ENCODE assay signal across 1 cellular context in the genomic region with DNA sequence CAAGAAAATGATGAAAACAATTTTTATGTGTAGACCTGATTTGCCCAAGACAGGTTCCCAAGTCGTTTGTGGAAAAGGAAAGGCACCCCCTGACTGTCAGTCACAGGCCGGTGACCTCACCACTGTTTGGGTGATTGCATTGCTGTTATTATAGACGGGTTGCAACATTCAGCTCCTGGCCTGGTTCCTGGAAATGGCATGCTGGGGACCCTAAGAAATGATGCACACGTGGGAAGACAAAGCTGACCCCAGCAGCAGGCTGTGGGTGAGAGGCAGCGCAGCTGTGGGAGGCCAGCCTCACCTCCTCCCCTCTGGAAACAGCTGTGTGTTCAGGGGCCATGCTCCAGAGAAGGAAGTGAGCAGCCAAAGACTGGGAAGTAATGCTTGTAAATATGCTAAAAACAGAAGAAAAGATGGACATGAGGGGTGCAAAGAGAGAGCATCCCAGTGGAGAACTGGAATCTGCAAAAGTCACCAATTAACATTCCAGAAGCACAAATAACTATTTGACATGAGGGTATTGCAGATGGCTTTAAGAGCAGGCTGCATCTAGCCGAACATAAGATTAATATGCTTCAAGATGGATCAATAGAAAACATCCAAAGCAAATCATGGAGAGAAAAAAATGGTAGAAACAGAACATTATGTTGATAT.
TF ChIP-seq lines count a peak whose summit lies in the region.

No MANE protein-coding gene starts in this region.

TF ChIP-seq in K562, 482 proteins besides CTCF, POLR2A, EP300 and RAD21 (continued from another document):
- TF ChIP-seq, protein P1, sequence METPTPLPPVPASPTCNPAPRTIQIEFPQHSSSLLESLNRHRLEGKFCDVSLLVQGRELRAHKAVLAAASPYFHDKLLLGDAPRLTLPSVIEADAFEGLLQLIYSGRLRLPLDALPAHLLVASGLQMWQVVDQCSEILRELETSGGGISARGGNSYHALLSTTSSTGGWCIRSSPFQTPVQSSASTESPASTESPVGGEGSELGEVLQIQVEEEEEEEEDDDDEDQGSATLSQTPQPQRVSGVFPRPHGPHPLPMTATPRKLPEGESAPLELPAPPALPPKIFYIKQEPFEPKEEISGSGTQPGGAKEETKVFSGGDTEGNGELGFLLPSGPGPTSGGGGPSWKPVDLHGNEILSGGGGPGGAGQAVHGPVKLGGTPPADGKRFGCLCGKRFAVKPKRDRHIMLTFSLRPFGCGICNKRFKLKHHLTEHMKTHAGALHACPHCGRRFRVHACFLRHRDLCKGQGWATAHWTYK (CRISPR knock-in tag; IDR thresholded peaks at IDR 0.05): 0 out of 2 replicates have a peak, but pooled peaks have one; percentile 30
- TF ChIP-seq NFE2L1 (tag; IDR thresholded peaks at IDR 0.05; ENCODE audit: borderline replicate concordance, low read depth) (no peak), SMAD2 (IDR thresholded peaks at IDR 0.05; ENCODE audit: low read depth, low read length) (no peak), PTRF (tag; IDR thresholded peaks at IDR 0.05) (no peak), LARP7 (IDR thresholded peaks at IDR 0.05) (no peak), NFRKB (IDR thresholded peaks at IDR 0.05; ENCODE audit: low read depth) (no peak), ZNF696 (CRISPR knock-in tag; conservative IDR thresholded peaks at IDR 0.05) (no peak), XRCC3 (IDR thresholded peaks at IDR 0.05) (no peak), GATAD2B (IDR thresholded peaks at IDR 0.05; ENCODE audit: borderline replicate concordance) (no peak), ZNF778 (CRISPR knock-in tag; IDR thresholded peaks at IDR 0.05) (no peak), ATF7 (IDR thresholded peaks at IDR 0.05) (peak; percentile 62), EWSR1 (IDR thresholded peaks at IDR 0.05; ENCODE audit: borderline replicate concordance, low read depth, partially characterized antibody) (no peak), TBL1XR1 (IDR thresholded peaks at IDR 0.05; ENCODE audit: low read length in 2 of 2) (no peak), RBFOX2 (IDR thresholded peaks at IDR 0.05; ENCODE audit: low read depth, low read length) (no peak), KDM4B (IDR thresholded peaks at IDR 0.05; ENCODE audit: borderline replicate concordance in 2 of 2, low read depth in 1 of 2) (no peak), ZZZ3 (IDR thresholded peaks at IDR 0.05) (no peak), POLR2B (IDR thresholded peaks at IDR 0.05; ENCODE audit: low read depth, partially characterized antibody) (no peak), CHCHD3 (CRISPR knock-in tag; IDR thresholded peaks at IDR 0.05) (no peak), JUND (IDR thresholded peaks at IDR 0.05; ENCODE audit: borderline replicate concordance, low read depth, low read length) (peak; percentile 39; the same call in 1 of the 2 replicates), JUND (tag; IDR thresholded peaks at IDR 0.05; ENCODE audit: borderline replicate concordance, low read depth, low read length) (no peak), ESRRB (CRISPR knock-in tag; IDR thresholded peaks at IDR 0.05; ENCODE audit: borderline replicate concordance) (no peak), CBX5 (IDR thresholded peaks at IDR 0.05; ENCODE audit: borderline replicate concordance, low read depth) (no peak), HSF4 (CRISPR knock-in tag; IDR thresholded peaks at IDR 0.05; ENCODE audit: borderline replicate concordance) (no peak), ZNF282 (CRISPR knock-in tag; IDR thresholded peaks at IDR 0.05) (no peak), ZNF695 (CRISPR knock-in tag; IDR thresholded peaks at IDR 0.05) (no peak), NRF1 (conservative IDR thresholded peaks at IDR 0.05 in 1 of 2, IDR thresholded peaks at IDR 0.05 in 1 of 2) (no peak), ZNF57 (CRISPR knock-in tag; IDR thresholded peaks at IDR 0.05) (no peak), TBP (optimal IDR thresholded peaks at IDR 0.05; ENCODE audit: low read depth, low read length) (no peak)
- TF ChIP-seq, protein P2, sequence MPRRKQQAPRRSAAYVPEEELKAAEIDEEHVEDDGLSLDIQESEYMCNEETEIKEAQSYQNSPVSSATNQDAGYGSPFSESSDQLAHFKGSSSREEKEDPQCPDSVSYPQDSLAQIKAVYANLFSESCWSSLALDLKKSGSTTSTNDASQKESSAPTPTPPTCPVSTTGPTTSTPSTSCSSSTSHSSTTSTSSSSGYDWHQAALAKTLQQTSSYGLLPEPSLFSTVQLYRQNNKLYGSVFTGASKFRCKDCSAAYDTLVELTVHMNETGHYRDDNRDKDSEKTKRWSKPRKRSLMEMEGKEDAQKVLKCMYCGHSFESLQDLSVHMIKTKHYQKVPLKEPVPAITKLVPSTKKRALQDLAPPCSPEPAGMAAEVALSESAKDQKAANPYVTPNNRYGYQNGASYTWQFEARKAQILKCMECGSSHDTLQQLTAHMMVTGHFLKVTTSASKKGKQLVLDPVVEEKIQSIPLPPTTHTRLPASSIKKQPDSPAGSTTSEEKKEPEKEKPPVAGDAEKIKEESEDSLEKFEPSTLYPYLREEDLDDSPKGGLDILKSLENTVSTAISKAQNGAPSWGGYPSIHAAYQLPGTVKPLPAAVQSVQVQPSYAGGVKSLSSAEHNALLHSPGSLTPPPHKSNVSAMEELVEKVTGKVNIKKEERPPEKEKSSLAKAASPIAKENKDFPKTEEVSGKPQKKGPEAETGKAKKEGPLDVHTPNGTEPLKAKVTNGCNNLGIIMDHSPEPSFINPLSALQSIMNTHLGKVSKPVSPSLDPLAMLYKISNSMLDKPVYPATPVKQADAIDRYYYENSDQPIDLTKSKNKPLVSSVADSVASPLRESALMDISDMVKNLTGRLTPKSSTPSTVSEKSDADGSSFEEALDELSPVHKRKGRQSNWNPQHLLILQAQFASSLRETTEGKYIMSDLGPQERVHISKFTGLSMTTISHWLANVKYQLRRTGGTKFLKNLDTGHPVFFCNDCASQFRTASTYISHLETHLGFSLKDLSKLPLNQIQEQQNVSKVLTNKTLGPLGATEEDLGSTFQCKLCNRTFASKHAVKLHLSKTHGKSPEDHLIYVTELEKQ (CRISPR knock-in tag; IDR thresholded peaks at IDR 0.05): no peak
- TF ChIP-seq, protein P3, sequence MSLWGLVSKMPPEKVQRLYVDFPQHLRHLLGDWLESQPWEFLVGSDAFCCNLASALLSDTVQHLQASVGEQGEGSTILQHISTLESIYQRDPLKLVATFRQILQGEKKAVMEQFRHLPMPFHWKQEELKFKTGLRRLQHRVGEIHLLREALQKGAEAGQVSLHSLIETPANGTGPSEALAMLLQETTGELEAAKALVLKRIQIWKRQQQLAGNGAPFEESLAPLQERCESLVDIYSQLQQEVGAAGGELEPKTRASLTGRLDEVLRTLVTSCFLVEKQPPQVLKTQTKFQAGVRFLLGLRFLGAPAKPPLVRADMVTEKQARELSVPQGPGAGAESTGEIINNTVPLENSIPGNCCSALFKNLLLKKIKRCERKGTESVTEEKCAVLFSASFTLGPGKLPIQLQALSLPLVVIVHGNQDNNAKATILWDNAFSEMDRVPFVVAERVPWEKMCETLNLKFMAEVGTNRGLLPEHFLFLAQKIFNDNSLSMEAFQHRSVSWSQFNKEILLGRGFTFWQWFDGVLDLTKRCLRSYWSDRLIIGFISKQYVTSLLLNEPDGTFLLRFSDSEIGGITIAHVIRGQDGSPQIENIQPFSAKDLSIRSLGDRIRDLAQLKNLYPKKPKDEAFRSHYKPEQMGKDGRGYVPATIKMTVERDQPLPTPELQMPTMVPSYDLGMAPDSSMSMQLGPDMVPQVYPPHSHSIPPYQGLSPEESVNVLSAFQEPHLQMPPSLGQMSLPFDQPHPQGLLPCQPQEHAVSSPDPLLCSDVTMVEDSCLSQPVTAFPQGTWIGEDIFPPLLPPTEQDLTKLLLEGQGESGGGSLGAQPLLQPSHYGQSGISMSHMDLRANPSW (CRISPR knock-in tag; IDR thresholded peaks at IDR 0.05): no peak
- TF ChIP-seq, protein P4, sequence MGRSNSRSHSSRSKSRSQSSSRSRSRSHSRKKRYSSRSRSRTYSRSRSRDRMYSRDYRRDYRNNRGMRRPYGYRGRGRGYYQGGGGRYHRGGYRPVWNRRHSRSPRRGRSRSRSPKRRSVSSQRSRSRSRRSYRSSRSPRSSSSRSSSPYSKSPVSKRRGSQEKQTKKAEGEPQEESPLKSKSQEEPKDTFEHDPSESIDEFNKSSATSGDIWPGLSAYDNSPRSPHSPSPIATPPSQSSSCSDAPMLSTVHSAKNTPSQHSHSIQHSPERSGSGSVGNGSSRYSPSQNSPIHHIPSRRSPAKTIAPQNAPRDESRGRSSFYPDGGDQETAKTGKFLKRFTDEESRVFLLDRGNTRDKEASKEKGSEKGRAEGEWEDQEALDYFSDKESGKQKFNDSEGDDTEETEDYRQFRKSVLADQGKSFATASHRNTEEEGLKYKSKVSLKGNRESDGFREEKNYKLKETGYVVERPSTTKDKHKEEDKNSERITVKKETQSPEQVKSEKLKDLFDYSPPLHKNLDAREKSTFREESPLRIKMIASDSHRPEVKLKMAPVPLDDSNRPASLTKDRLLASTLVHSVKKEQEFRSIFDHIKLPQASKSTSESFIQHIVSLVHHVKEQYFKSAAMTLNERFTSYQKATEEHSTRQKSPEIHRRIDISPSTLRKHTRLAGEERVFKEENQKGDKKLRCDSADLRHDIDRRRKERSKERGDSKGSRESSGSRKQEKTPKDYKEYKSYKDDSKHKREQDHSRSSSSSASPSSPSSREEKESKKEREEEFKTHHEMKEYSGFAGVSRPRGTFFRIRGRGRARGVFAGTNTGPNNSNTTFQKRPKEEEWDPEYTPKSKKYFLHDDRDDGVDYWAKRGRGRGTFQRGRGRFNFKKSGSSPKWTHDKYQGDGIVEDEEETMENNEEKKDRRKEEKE (IDR thresholded peaks at IDR 0.05; ENCODE audit: borderline replicate concordance in 1 of 2, control insufficient read depth in 1 of 2, low read depth in 2 of 2, low read length in 1 of 2): no peak
- TF ChIP-seq, protein P5, sequence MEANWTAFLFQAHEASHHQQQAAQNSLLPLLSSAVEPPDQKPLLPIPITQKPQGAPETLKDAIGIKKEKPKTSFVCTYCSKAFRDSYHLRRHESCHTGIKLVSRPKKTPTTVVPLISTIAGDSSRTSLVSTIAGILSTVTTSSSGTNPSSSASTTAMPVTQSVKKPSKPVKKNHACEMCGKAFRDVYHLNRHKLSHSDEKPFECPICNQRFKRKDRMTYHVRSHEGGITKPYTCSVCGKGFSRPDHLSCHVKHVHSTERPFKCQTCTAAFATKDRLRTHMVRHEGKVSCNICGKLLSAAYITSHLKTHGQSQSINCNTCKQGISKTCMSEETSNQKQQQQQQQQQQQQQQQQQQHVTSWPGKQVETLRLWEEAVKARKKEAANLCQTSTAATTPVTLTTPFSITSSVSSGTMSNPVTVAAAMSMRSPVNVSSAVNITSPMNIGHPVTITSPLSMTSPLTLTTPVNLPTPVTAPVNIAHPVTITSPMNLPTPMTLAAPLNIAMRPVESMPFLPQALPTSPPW (CRISPR knock-in tag; IDR thresholded peaks at IDR 0.05): no peak
